ENCODE assay signal across 11 cellular contexts in the genomic region with DNA sequence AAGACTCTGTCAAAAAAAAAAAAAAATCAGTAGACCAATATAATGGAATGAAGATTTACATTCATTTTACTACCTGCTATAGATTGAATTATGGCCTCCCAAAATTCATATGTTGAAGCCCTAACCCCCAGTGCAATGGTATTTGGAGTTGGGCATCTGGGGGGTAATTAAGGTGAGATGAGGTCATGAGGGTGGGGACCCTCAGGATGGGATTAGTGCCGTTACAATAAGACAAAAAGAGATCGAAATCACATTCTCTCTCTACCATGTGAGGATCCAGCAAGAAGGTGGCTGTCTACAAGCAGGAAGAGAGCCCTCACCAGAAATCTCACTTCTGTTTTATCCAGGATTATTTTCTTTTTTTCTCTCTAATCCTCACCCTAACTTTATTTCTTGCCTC.
"Had no signal": no experiment of that assay in that cellular context is flagged by ENCODE, and none has a peak within 500 bp of the region (broad histone marks: within the 10 kb centered on the region; RNA-seq: fewer than 3 reads in every experiment).

No MANE protein-coding gene starts in this region.

- H3K9ac ChIP-seq: GM23248 had no signal

- H3K4me2 ChIP-seq: GM23338 had no signal

- ATAC-seq: GM23338, HCT116 had no signal

- H3K27ac ChIP-seq: GM23248 had no signal

- H2AFZ ChIP-seq: GM23248, GM23338 had no signal

- H3K9me3 ChIP-seq: HAP-1 had no signal

- H3K4me3 ChIP-seq: GM23248, GM23338, HAP-1 had no signal

- FAIRE-seq: H1, H54 had no signal

- H3K4me1 ChIP-seq: HAP-1 had no signal

- DNase-seq: GM23248, GOT3, H7, H9, HCEC 1CT, HFFc6 had no signal

- H3K36me3 ChIP-seq: HAP-1 had no signal
